Comparison of ENCODE assay signal across 11 cellular contexts in genomic region chr13:113981201-113981605, GRCh38. TPM values are rescaled to one million over a fixed set of nuclear protein-coding genes. Genes with fewer than 3 reads are reported as not detected.
DNase-seq lines count a peak whose midpoint lies in the region; ATAC-seq, FAIRE-seq and TF ChIP-seq lines count a peak whose summit lies in the region.
"Had no signal": no experiment of that assay in that cellular context is flagged by ENCODE, and none has a peak within 500 bp of the region (broad histone marks: within the 10 kb centered on the region; RNA-seq: fewer than 3 reads in every experiment).

No MANE protein-coding gene starts in this region.

- intact Hi-C loops in PC-9 (cut with micrococcal nuclease; ENCODE audit: unreplicated experiment), result loop anchor here (5.0 kb wide), 1 partner anchor 246 kb away; no protein-coding TSS in a partner anchor

- no peaks in the 10 kb centered on the region for H3K9me1 ChIP-seq in keratinocyte (ENCODE audit: control insufficient read depth, extremely low read depth, insufficient read depth, low read length)

- H3K4me1 ChIP-seq in PC-9 (replicated peaks; ENCODE audit: insufficient read depth), result peaks cover 36% of the 10 kb centered on the region
- peaks cover 6% of the 10 kb centered on the region for H3K4me1 ChIP-seq in keratinocyte (ENCODE audit: control insufficient read depth, extremely low read depth, insufficient read depth, low read length)
- H3K4me1 ChIP-seq in upper lobe of left lung, result peaks cover 4 to 13% (median 9%) of the 10 kb centered on the region in 4 donors

- ATAC-seq in upper lobe of left lung (ENCODE audit: low FRiP score in 2 of 2), result peak; percentile 45 to 89
- ATAC-seq in GM18858 (IDR thresholded peaks at IDR 0.05; ENCODE audit: unreplicated experiment), result no peak
- no peak for ATAC-seq in activated T-cell treated with anti-CD3 and anti-CD28 coated beads, Interleukin-2, amount 50 U/mL, for 72 hours (replicated peaks in 1 of 2)

- CTCF ChIA-PET in PC-9 (lab: Charles Lee), result interaction anchor here (0.5 to 0.8 kb wide), 3 partner anchors 34 to 533 kb away, joined by 3 to 11 read pairs (median 4); no protein-coding TSS in a partner anchor

- no peaks in the 10 kb centered on the region for H3K9me3 Mint-ChIP-seq in activated T-cell treated with anti-CD3 and anti-CD28 coated beads, Interleukin-2, amount 50 U/mL, for 24 hours
- H3K9me3 Mint-ChIP-seq in activated T-cell treated with anti-CD3 and anti-CD28 coated beads, Interleukin-2, amount 50 U/mL, for 72 hours, result peaks cover 0 to 4% of the 10 kb centered on the region in 2 donors

- peaks cover 36% of the 10 kb centered on the region for H3F3A ChIP-seq in PC-9 (ENCODE audit: insufficient read depth, low read depth)

- H3K9me3 ChIP-seq in PC-9 (ENCODE audit: insufficient read depth, low read depth), result no peaks in the 10 kb centered on the region
- no peaks in the 10 kb centered on the region for H3K9me3 ChIP-seq in keratinocyte (ENCODE audit: control insufficient read depth, low read depth, low read length)
- no peaks in the 10 kb centered on the region for H3K9me3 ChIP-seq in upper lobe of left lung

- DNase-seq in activated T-cell treated with anti-CD3 and anti-CD28 coated beads, Interleukin-2, amount 50 U/mL, for 24 hours, result no peak
- DNase-seq in activated T-cell treated with anti-CD3 and anti-CD28 coated beads, Interleukin-2, amount 50 U/mL, for 1 hour, result no peak
- DNase-seq in PC-9 (peak; percentile 98 to 99), keratinocyte (ENCODE audit: low read depth, low spot score) (peak; percentile 66), upper lobe of left lung (peak; percentile 91 to 94), HTR-8/SVneo (ENCODE audit: insufficient read length, low spot score) (no peak)
- DNase-seq in activated T-cell treated with anti-CD3 and anti-CD28 coated beads, Interleukin-2, amount 50 U/mL, for 72 hours, result no peak
- DNase-seq: naive B cell had no signal

- H3K9me2 ChIP-seq in PC-9 (ENCODE audit: insufficient read depth), result no peaks in the 10 kb centered on the region

- H3K27ac ChIP-seq in PC-9 (peak overlapping the region; percentile 63), keratinocyte (ENCODE audit: control insufficient read depth, insufficient read depth, low read length) (no peak overlapping the region), upper lobe of left lung (peak overlapping the region in 3 of 4 donors; percentile 23 to 80 (median 65))

- H3K4me1 Mint-ChIP-seq in activated T-cell treated with anti-CD3 and anti-CD28 coated beads, Interleukin-2, amount 50 U/mL, for 24 hours (ENCODE audit: low read depth), result no peaks in the 10 kb centered on the region
- H3K4me1 Mint-ChIP-seq in activated T-cell treated with anti-CD3 and anti-CD28 coated beads, Interleukin-2, amount 50 U/mL, for 72 hours (ENCODE audit: low read depth), result no peaks in the 10 kb centered on the region

- POLR2A ChIA-PET in PC-9 (lab: Charles Lee; ENCODE audit: unreplicated experiment), result interaction anchor here (0.6 to 0.7 kb wide), 2 partner anchors 44 to 91 kb away, joined by 3 read pairs; no protein-coding TSS in a partner anchor

- FAIRE-seq in keratinocyte (lab: Jason Lieb, UNC) (peak; percentile 48), HTR-8/SVneo (lab: Jason Lieb, UNC) (no peak)
- FAIRE-seq: A204.1, endometrium had no signal

- no peak; the same call in 1 of the 2 replicates for TF ChIP-seq CTCF in PC-9 (conservative IDR thresholded peaks at IDR 0.05)
- TF ChIP-seq CTCF in keratinocyte (optimal IDR thresholded peaks at IDR 0.05 in 1 of 3, IDR thresholded peaks at IDR 0.05 in 1 of 3, conservative IDR thresholded peaks at IDR 0.05 in 1 of 3; ENCODE audit: extremely low read depth in 1 of 3, insufficient read depth in 2 of 3, low read length in 3 of 3), result no peak
- TF ChIP-seq CTCF in upper lobe of left lung (IDR thresholded peaks at IDR 0.05), result peak in 3 of 6 experiments; percentile 33 to 66 (median 34)

- H3K4me2 ChIP-seq in PC-9 (peak overlapping the region; percentile 63), keratinocyte (ENCODE audit: control insufficient read depth, extremely low read depth, insufficient read depth, low read depth, low read length) (no peak overlapping the region)

- no peak overlapping the region for H3K4me3 Mint-ChIP-seq in activated T-cell treated with anti-CD3 and anti-CD28 coated beads, Interleukin-2, amount 50 U/mL, for 24 hours
- no peak overlapping the region for H3K4me3 Mint-ChIP-seq in activated T-cell treated with anti-CD3 and anti-CD28 coated beads, Interleukin-2, amount 50 U/mL, for 72 hours

- peak in 1 of 4 donors; percentile 66 for TF ChIP-seq EP300 in upper lobe of left lung (IDR thresholded peaks at IDR 0.05)

- TF ChIP-seq POLR2A in upper lobe of left lung (IDR thresholded peaks at IDR 0.05), result peak in 1 of 4 donors; percentile 28

- peaks cover 65% of the 10 kb centered on the region for H3K36me3 Mint-ChIP-seq in activated T-cell treated with anti-CD3 and anti-CD28 coated beads, Interleukin-2, amount 50 U/mL, for 24 hours (ENCODE audit: low read depth)
- H3K36me3 Mint-ChIP-seq in activated T-cell treated with anti-CD3 and anti-CD28 coated beads, Interleukin-2, amount 50 U/mL, for 72 hours (ENCODE audit: insufficient read depth in 2 of 2), result peaks cover 5 to 15% of the 10 kb centered on the region in 2 donors

- WGBS in upper lobe of left lung, 2 donors, result 53% methylated on average over 15 of the region's 16 CpGs; no CpG with 5 or more reads in 1 of the 2 donors

- H3K27ac Mint-ChIP-seq in activated T-cell treated with anti-CD3 and anti-CD28 coated beads, Interleukin-2, amount 50 U/mL, for 24 hours, result peak overlapping the region; percentile 15
- no peak overlapping the region for H3K27ac Mint-ChIP-seq in activated T-cell treated with anti-CD3 and anti-CD28 coated beads, Interleukin-2, amount 50 U/mL, for 72 hours

- H3K36me3 ChIP-seq in PC-9 (ENCODE audit: low read depth) (no peaks in the 10 kb centered on the region), keratinocyte (ENCODE audit: control insufficient read depth in 2 of 2, extremely low read depth in 1 of 2, insufficient read depth in 2 of 2, low read length in 2 of 2) (no peaks in the 10 kb centered on the region), upper lobe of left lung (peaks cover 0 to 53% (median 20%) of the 10 kb centered on the region in 4 donors)

- H3K79me2 ChIP-seq in PC-9 (ENCODE audit: low read depth), result no peaks in the 10 kb centered on the region
- H3K79me2 ChIP-seq in keratinocyte (ENCODE audit: control insufficient read depth, insufficient read depth, low read length), result no peaks in the 10 kb centered on the region

- no peaks in the 10 kb centered on the region for H3K27me3 ChIP-seq in PC-9 (ENCODE audit: insufficient read depth, low read depth)
- H3K27me3 ChIP-seq in keratinocyte (ENCODE audit: control insufficient read depth, extremely low read depth, insufficient read depth, low read length), result no peaks in the 10 kb centered on the region
- no peaks in the 10 kb centered on the region for H3K27me3 ChIP-seq in upper lobe of left lung

- H3K9ac ChIP-seq in keratinocyte (ENCODE audit: control insufficient read depth, extremely low read depth, insufficient read depth, low read length), result no peak overlapping the region

- no peaks in the 10 kb centered on the region for H3K27me3 Mint-ChIP-seq in activated T-cell treated with anti-CD3 and anti-CD28 coated beads, Interleukin-2, amount 50 U/mL, for 24 hours
- H3K27me3 Mint-ChIP-seq in activated T-cell treated with anti-CD3 and anti-CD28 coated beads, Interleukin-2, amount 50 U/mL, for 72 hours (ENCODE audit: low read depth), result no peaks in the 10 kb centered on the region
- H3K27me3 Mint-ChIP-seq: naive B cell had no signal

- H2AFZ ChIP-seq in PC-9 (no peak overlapping the region), keratinocyte (ENCODE audit: control insufficient read depth, low read length) (no peak overlapping the region)

- no peaks in the 10 kb centered on the region for H4K20me1 ChIP-seq in PC-9 (ENCODE audit: insufficient read depth)
- no peaks in the 10 kb centered on the region for H4K20me1 ChIP-seq in keratinocyte (ENCODE audit: control insufficient read depth, extremely low read depth, insufficient read depth, low read length)

- BruUV-seq in PC-9 (replicated peaks; lab: Mats Ljungman, UMichigan), result no TSS peak

- dilution Hi-C loops in keratinocyte (cut with MboI; ENCODE audit: extremely low pct_ligation_motif_present, low sequenced_read_pairs), result no loop called here

- H3K4me3 ChIP-seq in PC-9 (no peak overlapping the region), keratinocyte (ENCODE audit: control insufficient read depth in 2 of 3, extremely low read depth in 1 of 3, insufficient read depth in 2 of 3, low read depth in 1 of 3, low read length in 3 of 3) (no peak overlapping the region), upper lobe of left lung (no peak overlapping the region)

RNA-seq across cellular contexts. Expression of gene C13orf46, which starts 7.3 kb away (rescaled TPM):
- total RNA-seq in PC-9 (2021), result 1.5 and 1.7 TPM in 2 replicates
- 0.03 to 0.10 TPM in 2 of 3 replicates, not detected in the other for polyA plus RNA-seq in keratinocyte
- polyA plus RNA-seq in keratinocyte (2011; ENCODE audit: low read depth), result not detected
- polyA plus RNA-seq in keratinocyte (2011; cell fraction: cytosol; rRNA removed), result 0.04 and 0.08 TPM in 2 replicates
- polyA plus RNA-seq in keratinocyte (2011; cell fraction: nucleus; rRNA removed), result 0.32 and 0.92 TPM in 2 replicates
- 0.03 and 0.06 TPM in 2 replicates for polyA plus RNA-seq in keratinocyte (2012; ENCODE audit: low replicate concordance)
- 0.19 to 2.3 TPM (median 1.0 TPM) in 3 replicates for polyA minus RNA-seq in keratinocyte
- polyA minus RNA-seq in keratinocyte (2011; cell fraction: cytosol; rRNA and poly(A)+ RNA removed), result not detected
- polyA minus RNA-seq in keratinocyte (2011; cell fraction: nucleus; rRNA and poly(A)+ RNA removed), result 0.31 and 0.42 TPM in 2 replicates
- 10 to 100 TPM in 5 of 6 donors, 1 to 10 TPM in 1; 5.5 to 44.0 (median 14.7) TPM for total RNA-seq in upper lobe of left lung
- total RNA-seq in activated T-cell treated with anti-CD3 and anti-CD28 coated beads, Interleukin-2, amount 50 U/mL, for 72 hours, result 1 to 10 TPM; 4.6 to 6.9 TPM

Comparison
In these comparisons a context has a peak if more than half of its experiments do, and no peak if none do; other contexts are left out.
1. DNase-seq: peak in PC-9 (2 of 2), keratinocyte (single experiment) and upper lobe of left lung (2 of 2); none in activated T-cell treated with anti-CD3 and anti-CD28 coated beads, Interleukin-2, amount 50 U/mL, for 24 hours (single experiment), activated T-cell treated with anti-CD3 and anti-CD28 coated beads, Interleukin-2, amount 50 U/mL, for 1 hour (single experiment), HTR-8/SVneo (single experiment) and activated T-cell treated with anti-CD3 and anti-CD28 coated beads, Interleukin-2, amount 50 U/mL, for 72 hours (0 of 2).
2. ATAC-seq: peak in upper lobe of left lung (2 of 2); none in GM18858 (single experiment) and activated T-cell treated with anti-CD3 and anti-CD28 coated beads, Interleukin-2, amount 50 U/mL, for 72 hours (0 of 2).